In genomic region chr4:6716958-6717655, GRCh38 we compare ENCODE assay signal across 7 cellular contexts. TPM values are rescaled to one million over a fixed set of nuclear protein-coding genes. Genes with fewer than 3 reads are reported as not detected.
DNase-seq lines count a peak whose midpoint lies in the region; ATAC-seq and TF ChIP-seq lines count a peak whose summit lies in the region.

No MANE protein-coding gene starts in this region.

- no peak for TF ChIP-seq CTCF in HEK293 (tag by site-specific recombination; IDR thresholded peaks at IDR 0.05)
- TF ChIP-seq CTCF in foreskin fibroblast (IDR thresholded peaks at IDR 0.05; ENCODE audit: low read depth, low read length): no peak

- no peaks in the 10 kb centered on the region for H3K27me3 ChIP-seq in skeletal muscle satellite cell (ENCODE audit: control insufficient read depth, insufficient read depth, low read length)

- no peak for ATAC-seq in T-cell (replicated peaks in 1 of 4)
- no peak for ATAC-seq in HG03342 (IDR thresholded peaks at IDR 0.05; ENCODE audit: unreplicated experiment)
- ATAC-seq in HG03108 (IDR thresholded peaks at IDR 0.05; ENCODE audit: unreplicated experiment): no peak

- CTCF ChIA-PET in HEK293 (lab: Yijun Ruan, JAX): interaction anchor here (0.5 to 8.5 kb wide), 12 partner anchors 157 to 1016 kb away, joined by 3 to 111 read pairs (median 4); a partner anchor contains a TSS
- CTCF ChIA-PET in T-cell (lab: Charles Lee): interaction anchor here (0.7 to 6.3 kb wide), 14 partner anchors 21 to 355 kb away, joined by 3 to 77 read pairs (median 8); partner anchors contain the start of gene GRPEL1 (in 1 of the 2)

- H3K27ac Mint-ChIP-seq in T-cell: peak overlapping the region; percentile 83 to 92

- H3K4me1 Mint-ChIP-seq in T-cell: peaks cover 34 to 42% (median 39%) of the 10 kb centered on the region in 3 donors

- H3K36me3 ChIP-seq in HEK293 (ENCODE audit: control insufficient read depth in 2 of 2, insufficient read depth in 1 of 2, low read length in 2 of 2) (no peaks in the 10 kb centered on the region; a peak in 1 of 3 replicates), skeletal muscle satellite cell (ENCODE audit: insufficient read depth, low read length) (no peaks in the 10 kb centered on the region)

- H3K9me3 ChIP-seq in HEK293 (ENCODE audit: control insufficient read depth, insufficient read depth, low read depth, low read length) (no peaks in the 10 kb centered on the region), skeletal muscle satellite cell (replicated peaks; ENCODE audit: low read length) (no peaks in the 10 kb centered on the region)

- no peaks in the 10 kb centered on the region for H3K27me3 Mint-ChIP-seq in T-cell

- H3K4me3 ChIP-seq in HEK293 (ENCODE audit: low read depth, low read length) (peak overlapping the region; percentile 70), foreskin fibroblast (ENCODE audit: low read depth in 1 of 2, low read length in 2 of 2) (peak overlapping the region; percentile 91 to 93), skeletal muscle satellite cell (ENCODE audit: low read length) (peak overlapping the region; percentile 86)

- no peaks in the 10 kb centered on the region for H3K9me3 Mint-ChIP-seq in T-cell

- peak overlapping the region; percentile 90 to 96 (median 91) for H3K4me3 Mint-ChIP-seq in T-cell

- peak overlapping the region; percentile 83; the same call in 1 of the 2 replicates for H3K27ac ChIP-seq in HEK293 (ENCODE audit: extremely low read depth, low read depth, low read length)

- DNase-seq in T-cell: no peak
- DNase-seq in foreskin fibroblast: no peak
- DNase-seq in stimulated activated CD4-positive, alpha-beta T cell treated with anti-CD3 and anti-CD28 coated beads, Interleukin-15, amount 100 ng/mL, for 24 hours: no peak

- H3K9ac ChIP-seq in skeletal muscle satellite cell (ENCODE audit: low read depth, low read length): peak overlapping the region; percentile 88

- POLR2A ChIA-PET in HEK293 (lab: Yijun Ruan, JAX): interaction anchor here (0.7 to 1.2 kb wide), 4 partner anchors 43 to 351 kb away, joined by 3 to 6 read pairs (median 4); partner anchors contain the start of gene GRPEL1
- POLR2A ChIA-PET in T-cell (lab: Charles Lee): interaction anchor here (0.6 to 2.0 kb wide), 8 partner anchors 30 to 373 kb away, joined by 3 to 9 read pairs (median 4); a partner anchor contains a TSS

- H3K4me1 ChIP-seq in HEK293 (ENCODE audit: control insufficient read depth, insufficient read depth, low read length) (no peaks in the 10 kb centered on the region), skeletal muscle satellite cell (ENCODE audit: control insufficient read depth, insufficient read depth, low read length) (peaks cover 7% of the 10 kb centered on the region)

- H3K36me3 Mint-ChIP-seq in T-cell: peaks cover 4% of the 10 kb centered on the region

- peak overlapping the region; percentile 88 for H3K4me2 ChIP-seq in skeletal muscle satellite cell (ENCODE audit: low read length)

TF ChIP-seq in HEK293, 187 proteins besides CTCF, POLR2A, EP300 and RAD21:
- TF ChIP-seq ZNF776 (tag by site-specific recombination; IDR thresholded peaks at IDR 0.05; ENCODE audit: borderline replicate concordance) (no peak), ZXDB (tag by site-specific recombination; IDR thresholded peaks at IDR 0.05) (peak; percentile 51), BCL6B (tag by site-specific recombination; IDR thresholded peaks at IDR 0.05) (no peak), ZNF292 (tag by site-specific recombination; IDR thresholded peaks at IDR 0.05; ENCODE audit: borderline replicate concordance, low read depth) (no peak), BCL11B (tag by site-specific recombination; IDR thresholded peaks at IDR 0.05; ENCODE audit: low read depth) (no peak), INSM2 (tag by site-specific recombination; IDR thresholded peaks at IDR 0.05) (no peak), PRDM10 (tag by site-specific recombination; IDR thresholded peaks at IDR 0.05) (no peak), ZNF335 (tag by site-specific recombination; conservative IDR thresholded peaks at IDR 0.05) (no peak; the same call in 1 of the 2 replicates)

RNA-seq across cellular contexts. Expression of gene BLOC1S4, which starts 1.1 kb away (rescaled TPM):
- total RNA-seq in T-cell: 10 to 100 TPM; 20.7 to 41.9 (median 36.6) TPM
- total RNA-seq in skeletal muscle satellite cell (2012; rRNA removed): 13.1 and 14.2 TPM in 2 replicates

RNA-seq across cellular contexts. Expression of gene MRFAP1L1, which starts 7.4 kb away (rescaled TPM):
- 100 to 1,000 TPM in 3 of 5 donors, 10 to 100 TPM in 2; 28.8 to 121 (median 112) TPM for total RNA-seq in T-cell
- 31.7 and 33.5 TPM in 2 replicates for total RNA-seq in skeletal muscle satellite cell (2012; rRNA removed)

RNA-seq across cellular contexts. Expression of gene S100P, which starts 23.4 kb away (rescaled TPM):
- total RNA-seq in T-cell: 1 to 10 TPM in 3 of 5 donors, under 1 TPM in 1, not detected in 1; 0.70 to 3.8 (median 1.9) TPM
- under 0.01 and 0.22 TPM in 2 replicates for total RNA-seq in skeletal muscle satellite cell (2012; rRNA removed)
